Comparison of ENCODE assay signal across 10 cellular contexts in the genomic region with DNA sequence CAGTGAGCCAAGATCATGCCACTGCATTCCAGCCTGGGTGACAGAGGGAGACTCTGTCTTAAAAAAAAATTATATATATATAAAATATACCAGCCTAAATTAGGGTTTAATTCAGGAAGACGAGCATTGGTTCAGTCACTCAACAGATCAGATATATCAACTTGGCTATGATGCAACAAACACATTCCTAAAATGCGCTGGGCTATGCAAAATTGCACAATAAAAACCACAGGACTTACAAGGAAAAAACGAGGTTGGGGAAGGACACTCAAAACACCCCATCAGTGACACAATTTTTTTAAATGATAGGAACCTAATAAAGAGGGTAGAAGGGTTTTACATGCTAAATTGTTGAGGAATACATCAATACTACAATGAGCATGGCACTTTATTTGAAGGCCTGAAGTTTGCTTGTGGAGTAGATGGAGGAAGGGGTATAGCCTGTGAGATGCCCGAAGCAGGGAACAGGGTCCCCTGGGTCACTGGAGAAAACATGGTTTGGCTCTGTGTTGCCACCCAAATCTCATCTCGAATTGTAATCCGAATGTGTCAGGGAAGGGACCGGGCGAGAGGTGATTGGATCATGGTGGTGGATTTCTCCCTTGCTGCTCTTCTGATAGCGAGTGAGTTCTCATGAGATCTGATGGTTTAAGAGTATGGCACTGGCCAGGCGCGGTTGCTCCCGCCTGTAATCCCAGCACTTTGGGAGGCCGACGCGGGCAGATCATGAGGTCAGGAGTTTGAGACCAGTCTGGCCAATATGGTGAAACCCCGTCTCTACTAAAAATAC.
DNase-seq lines count a peak whose midpoint lies in the region; ATAC-seq and TF ChIP-seq lines count a peak whose summit lies in the region.
"Had no signal": no experiment of that assay in that cellular context is flagged by ENCODE, and none has a peak within 500 bp of the region (broad histone marks: within the 10 kb centered on the region; RNA-seq: fewer than 3 reads in every experiment).

No MANE protein-coding gene starts in this region.

- TF ChIP-seq CTCF in astrocyte of the cerebellum (IDR thresholded peaks at IDR 0.05; ENCODE audit: low read depth, low read length, missing control alignments) (no peak), kidney epithelial cell (IDR thresholded peaks at IDR 0.05; ENCODE audit: insufficient read depth, low read length, poor library complexity, severe bottlenecking) (no peak), right atrium auricular region (IDR thresholded peaks at IDR 0.05) (no peak)

- H3K9me3 ChIP-seq in right atrium auricular region = no peaks in the 10 kb centered on the region

- H3K36me3 ChIP-seq in kidney epithelial cell (ENCODE audit: control insufficient read depth, insufficient read depth, low read length) (no peaks in the 10 kb centered on the region), right atrium auricular region (no peaks in the 10 kb centered on the region)

- H3K4me3 ChIP-seq in astrocyte of the cerebellum (ENCODE audit: low read depth, low read length) (no peak overlapping the region), kidney epithelial cell (ENCODE audit: low read depth, low read length) (no peak overlapping the region), right atrium auricular region (no peak overlapping the region)

- H3K27me3 ChIP-seq in kidney epithelial cell (ENCODE audit: control insufficient read depth, insufficient read depth, low read length) (peaks cover 3% of the 10 kb centered on the region), right atrium auricular region (no peaks in the 10 kb centered on the region)

- TF ChIP-seq RAD21 in Ishikawa (IDR thresholded peaks at IDR 0.05; ENCODE audit: low read depth) = no peak

- no peak overlapping the region for H3K27ac ChIP-seq in right atrium auricular region
- H3K27ac ChIP-seq: C4-2B had no signal

- in situ Hi-C loops in astrocyte of the cerebellum (cut with HindIII; ENCODE audit: low sequenced_read_pairs) = loop anchor here (5.0 kb wide), 1 partner anchor 37 kb away; no protein-coding TSS in a partner anchor

- ATAC-seq in HG02885 (IDR thresholded peaks at IDR 0.05; ENCODE audit: poor library complexity, unreplicated experiment) (no peak), GM18517 (IDR thresholded peaks at IDR 0.05; ENCODE audit: unreplicated experiment) (no peak)

- no peak for TF ChIP-seq EP300 in Ishikawa (IDR thresholded peaks at IDR 0.05; ENCODE audit: borderline replicate concordance)

- H3K4me1 ChIP-seq in right atrium auricular region = peaks cover 0 to 3% of the 10 kb centered on the region in 2 donors

- DNase-seq in AG08395 (ENCODE audit: low spot score) (peak; percentile 57), astrocyte of the cerebellum (ENCODE audit: low read depth) (peak; percentile 13), kidney epithelial cell (ENCODE audit: low read depth) (peak; percentile 35), right atrium auricular region (ENCODE audit: low spot score) (no peak), NCI-H1417 treated with DMSO at 0.1 percent for 48 hours (lab: John Stamatoyannopoulos, UW) (no peak)
- DNase-seq: activated T-cell treated with anti-CD3 and anti-CD28 coated beads, Interleukin-2, amount 50 U/mL, for 1 hour had no signal

TF ChIP-seq in Ishikawa, 13 proteins besides CTCF, POLR2A, EP300 and RAD21:
- TF ChIP-seq, protein P1, sequence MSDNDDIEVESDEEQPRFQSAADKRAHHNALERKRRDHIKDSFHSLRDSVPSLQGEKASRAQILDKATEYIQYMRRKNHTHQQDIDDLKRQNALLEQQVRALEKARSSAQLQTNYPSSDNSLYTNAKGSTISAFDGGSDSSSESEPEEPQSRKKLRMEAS (IDR thresholded peaks at IDR 0.05) = no peak
- TF ChIP-seq CREB1 (IDR thresholded peaks at IDR 0.05; ENCODE audit: low read depth) (no peak), EGR1 (IDR thresholded peaks at IDR 0.05) (no peak), NFIC (IDR thresholded peaks at IDR 0.05) (peak; percentile 46; the same call in 1 of the 2 replicates), TEAD4 (IDR thresholded peaks at IDR 0.05) (peak; percentile 90), FOXM1 (IDR thresholded peaks at IDR 0.05; ENCODE audit: borderline replicate concordance, low read depth) (no peak), YY1 (IDR thresholded peaks at IDR 0.05; ENCODE audit: low read depth) (no peak), ZBTB7A (IDR thresholded peaks at IDR 0.05; ENCODE audit: low read depth) (no peak), TAF1 (IDR thresholded peaks at IDR 0.05; ENCODE audit: low read depth) (no peak), CEBPB (IDR thresholded peaks at IDR 0.05) (peak; percentile 99), TCF12 (IDR thresholded peaks at IDR 0.05; ENCODE audit: low read depth) (no peak)
- TF ChIP-seq, protein P2, sequence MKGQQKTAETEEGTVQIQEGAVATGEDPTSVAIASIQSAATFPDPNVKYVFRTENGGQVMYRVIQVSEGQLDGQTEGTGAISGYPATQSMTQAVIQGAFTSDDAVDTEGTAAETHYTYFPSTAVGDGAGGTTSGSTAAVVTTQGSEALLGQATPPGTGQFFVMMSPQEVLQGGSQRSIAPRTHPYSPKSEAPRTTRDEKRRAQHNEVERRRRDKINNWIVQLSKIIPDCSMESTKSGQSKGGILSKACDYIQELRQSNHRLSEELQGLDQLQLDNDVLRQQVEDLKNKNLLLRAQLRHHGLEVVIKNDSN (IDR thresholded peaks at IDR 0.05) = no peak
- TF ChIP-seq, protein P3, sequence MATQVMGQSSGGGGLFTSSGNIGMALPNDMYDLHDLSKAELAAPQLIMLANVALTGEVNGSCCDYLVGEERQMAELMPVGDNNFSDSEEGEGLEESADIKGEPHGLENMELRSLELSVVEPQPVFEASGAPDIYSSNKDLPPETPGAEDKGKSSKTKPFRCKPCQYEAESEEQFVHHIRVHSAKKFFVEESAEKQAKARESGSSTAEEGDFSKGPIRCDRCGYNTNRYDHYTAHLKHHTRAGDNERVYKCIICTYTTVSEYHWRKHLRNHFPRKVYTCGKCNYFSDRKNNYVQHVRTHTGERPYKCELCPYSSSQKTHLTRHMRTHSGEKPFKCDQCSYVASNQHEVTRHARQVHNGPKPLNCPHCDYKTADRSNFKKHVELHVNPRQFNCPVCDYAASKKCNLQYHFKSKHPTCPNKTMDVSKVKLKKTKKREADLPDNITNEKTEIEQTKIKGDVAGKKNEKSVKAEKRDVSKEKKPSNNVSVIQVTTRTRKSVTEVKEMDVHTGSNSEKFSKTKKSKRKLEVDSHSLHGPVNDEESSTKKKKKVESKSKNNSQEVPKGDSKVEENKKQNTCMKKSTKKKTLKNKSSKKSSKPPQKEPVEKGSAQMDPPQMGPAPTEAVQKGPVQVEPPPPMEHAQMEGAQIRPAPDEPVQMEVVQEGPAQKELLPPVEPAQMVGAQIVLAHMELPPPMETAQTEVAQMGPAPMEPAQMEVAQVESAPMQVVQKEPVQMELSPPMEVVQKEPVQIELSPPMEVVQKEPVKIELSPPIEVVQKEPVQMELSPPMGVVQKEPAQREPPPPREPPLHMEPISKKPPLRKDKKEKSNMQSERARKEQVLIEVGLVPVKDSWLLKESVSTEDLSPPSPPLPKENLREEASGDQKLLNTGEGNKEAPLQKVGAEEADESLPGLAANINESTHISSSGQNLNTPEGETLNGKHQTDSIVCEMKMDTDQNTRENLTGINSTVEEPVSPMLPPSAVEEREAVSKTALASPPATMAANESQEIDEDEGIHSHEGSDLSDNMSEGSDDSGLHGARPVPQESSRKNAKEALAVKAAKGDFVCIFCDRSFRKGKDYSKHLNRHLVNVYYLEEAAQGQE (IDR thresholded peaks at IDR 0.05; ENCODE audit: low read depth) = no peak

Comparison
In these comparisons a context has a peak if more than half of its experiments do, and no peak if none do; other contexts are left out.
1. DNase-seq: peak in AG08395 (single experiment), astrocyte of the cerebellum (single experiment) and kidney epithelial cell (single experiment); none in right atrium auricular region (single experiment) and NCI-H1417 treated with DMSO at 0.1 percent for 48 hours (single experiment).